20 cellular contexts compared by ENCODE assay signal in the genomic region with DNA sequence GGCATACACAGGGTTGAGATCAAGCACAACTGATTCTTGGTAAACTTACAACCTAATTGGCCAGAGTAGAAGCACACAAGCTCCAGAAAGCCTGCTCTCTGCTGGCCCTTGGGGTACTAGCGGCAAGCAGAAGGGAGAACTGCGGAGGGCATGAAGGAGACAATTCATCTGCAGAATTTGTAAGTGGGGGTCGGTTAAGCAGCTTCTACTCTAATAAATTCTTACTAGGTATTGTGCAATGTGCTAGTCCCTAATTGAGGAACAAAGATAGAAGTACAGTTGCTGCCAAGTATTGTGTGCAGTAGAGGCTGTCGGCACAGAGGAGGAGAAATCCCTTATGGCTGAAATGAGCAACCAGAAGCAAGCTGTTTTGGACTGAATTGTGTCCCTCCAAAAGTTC.
DNase-seq lines count a peak whose midpoint lies in the region; ATAC-seq, FAIRE-seq and TF ChIP-seq lines count a peak whose summit lies in the region.
"Had no signal": no experiment of that assay in that cellular context is flagged by ENCODE, and none has a peak within 500 bp of the region (broad histone marks: within the 10 kb centered on the region; RNA-seq: fewer than 3 reads in every experiment).

No MANE protein-coding gene starts in this region.

- no peak overlapping the region for H2AFZ ChIP-seq in GM23338

- H3K36me3 Mint-ChIP-seq in GM23338 (ENCODE audit: low read depth) (no peaks in the 10 kb centered on the region), endodermal cell (ENCODE audit: low read depth) (no peaks in the 10 kb centered on the region)
- H3K36me3 Mint-ChIP-seq: activated CD8-positive, alpha-beta memory T cell treated with anti-CD3 and anti-CD28 coated beads, Interleukin-2, amount 10 ng/mL, durations not matched to agents 7 days and 5 days had no signal

- H3K27ac ChIP-seq in GM23338 (ENCODE audit: low read depth) = no peak overlapping the region
- H3K27ac ChIP-seq in endodermal cell (ENCODE audit: low read depth, low read length) = no peak overlapping the region
- no peak overlapping the region for H3K27ac ChIP-seq in left lung
- H3K27ac ChIP-seq: coronary artery, thoracic aorta had no signal

- H3K9ac ChIP-seq in endodermal cell (ENCODE audit: extremely low read depth, low read length, poor library complexity, severe bottlenecking) = no peak overlapping the region

- H3K27ac Mint-ChIP-seq in GM23338 = no peak overlapping the region
- no peak overlapping the region for H3K27ac Mint-ChIP-seq in endodermal cell
- H3K27ac Mint-ChIP-seq: activated CD8-positive, alpha-beta memory T cell treated with anti-CD3 and anti-CD28 coated beads, Interleukin-2, amount 10 ng/mL, durations not matched to agents 7 days and 5 days had no signal

- H4K20me1 ChIP-seq in GM23338 (replicated peaks; ENCODE audit: insufficient read depth) = no peaks in the 10 kb centered on the region

- H3K27me3 Mint-ChIP-seq in GM23338 (ENCODE audit: insufficient read depth, low read depth, poor library complexity) = no peaks in the 10 kb centered on the region
- no peaks in the 10 kb centered on the region for H3K27me3 Mint-ChIP-seq in endodermal cell (ENCODE audit: insufficient read depth)

- DNase-seq in GM23338 (ENCODE audit: low spot score) = peak; percentile 45
- peak; percentile 5 for DNase-seq in NCI-H69 (lab: John Stamatoyannopoulos, UW)
- DNase-seq in endodermal cell = peak; percentile 56
- no peak for DNase-seq in left lung
- no peak for DNase-seq in medulla oblongata (ENCODE audit: extremely low spot score)
- no peak for DNase-seq in NCI-H510A treated with DMSO at 0.1 percent for 48 hours (lab: John Stamatoyannopoulos, UW)
- no peak for DNase-seq in RCC 7860 (ENCODE audit: low spot score)
- DNase-seq: activated CD4-positive, CD25-positive, alpha-beta regulatory T cell treated with anti-CD3 and anti-CD28 coated beads, Interleukin-2, amount 50 U/mL, for 72 hours; activated CD8-positive, alpha-beta memory T cell treated with anti-CD3 and anti-CD28 coated beads, Interleukin-2, amount 10 ng/mL, durations not matched to agents 7 days and 5 days; activated gamma-delta T cell; amygdala; C1 segment of cervical spinal cord; DMS79 treated with DMSO at 0.1 percent for 48 hours; kidney; NCI-H1105 treated with DMSO at 0.1 percent for 48 hours; SIG-M5; stimulated activated CD4-positive, alpha-beta T cell treated with anti-CD3 and anti-CD28 coated beads, Interleukin-4, amount 100 ng/mL, for 4 hours; T-helper 2 cell had no signal

- H3K9me3 ChIP-seq in endodermal cell (ENCODE audit: control insufficient read depth, low read length) = no peaks in the 10 kb centered on the region
- no peaks in the 10 kb centered on the region for H3K9me3 ChIP-seq in left lung
- H3K9me3 ChIP-seq: thoracic aorta had no signal

- no peaks in the 10 kb centered on the region for H3F3A ChIP-seq in GM23338 (replicated peaks; ENCODE audit: low read depth)

- no peaks in the 10 kb centered on the region for H3K9me2 ChIP-seq in GM23338 (ENCODE audit: insufficient read depth)

- H3K36me3 ChIP-seq in GM23338 (ENCODE audit: insufficient read depth) (no peaks in the 10 kb centered on the region), endodermal cell (ENCODE audit: control insufficient read depth, insufficient read depth, low read length) (no peaks in the 10 kb centered on the region), left lung (no peaks in the 10 kb centered on the region)
- H3K36me3 ChIP-seq: thoracic aorta had no signal

- peak; percentile 81 for ATAC-seq in GM23338
- ATAC-seq in left lung = peak; percentile 23
- ATAC-seq: activated CD8-positive, alpha-beta memory T cell treated with anti-CD3 and anti-CD28 coated beads, Interleukin-2, amount 10 ng/mL, durations not matched to agents 7 days and 5 days had no signal

- 0 out of 2 replicates have a peak, but pooled peaks cover under 1% of the 10 kb centered on the region for H3K4me1 ChIP-seq in GM23338 (ENCODE audit: insufficient read depth)
- H3K4me1 ChIP-seq in endodermal cell (ENCODE audit: control insufficient read depth, insufficient read depth, low read length) = peaks cover 2% of the 10 kb centered on the region
- H3K4me1 ChIP-seq in left lung = no peaks in the 10 kb centered on the region

- H3K4me3 Mint-ChIP-seq in GM23338 = no peak overlapping the region
- H3K4me3 Mint-ChIP-seq in endodermal cell = no peak overlapping the region
- H3K4me3 Mint-ChIP-seq: activated CD8-positive, alpha-beta memory T cell treated with anti-CD3 and anti-CD28 coated beads, Interleukin-2, amount 10 ng/mL, durations not matched to agents 7 days and 5 days had no signal

- intact Hi-C loops in left lung (cut with DNase I) = no loop called here

- peaks cover 4% of the 10 kb centered on the region; the same call in 1 of the 3 replicates for H3K4me1 Mint-ChIP-seq in GM23338
- H3K4me1 Mint-ChIP-seq in endodermal cell = no peaks in the 10 kb centered on the region
- H3K4me1 Mint-ChIP-seq: activated CD8-positive, alpha-beta memory T cell treated with anti-CD3 and anti-CD28 coated beads, Interleukin-2, amount 10 ng/mL, durations not matched to agents 7 days and 5 days had no signal

- H3K27me3 ChIP-seq in GM23338 (ENCODE audit: insufficient read depth) (no peaks in the 10 kb centered on the region), endodermal cell (ENCODE audit: control insufficient read depth, insufficient read depth, low read length, poor library complexity, severe bottlenecking) (no peaks in the 10 kb centered on the region), left lung (peaks cover 0 to 4% of the 10 kb centered on the region in 2 donors)

- no peaks in the 10 kb centered on the region for H3K79me2 ChIP-seq in GM23338 (replicated peaks; ENCODE audit: insufficient read depth)

- H3K4me3 ChIP-seq in GM23338 (no peak overlapping the region), endodermal cell (ENCODE audit: low read length) (no peak overlapping the region), left lung (no peak overlapping the region)
- H3K4me3 ChIP-seq: coronary artery, thoracic aorta had no signal

- H3K9me3 Mint-ChIP-seq in GM23338 (no peaks in the 10 kb centered on the region), endodermal cell (no peaks in the 10 kb centered on the region)

- H3K4me2 ChIP-seq in GM23338 = no peak overlapping the region

- TF ChIP-seq CTCF in GM23338 (conservative IDR thresholded peaks at IDR 0.05; ENCODE audit: low read depth in 2 of 2) (peak; percentile 35 to 54), endodermal cell (conservative IDR thresholded peaks at IDR 0.05) (peak; percentile 60), left lung (IDR thresholded peaks at IDR 0.05) (no peak)

- no peak for FAIRE-seq in RCC 7860 (lab: Jason Lieb, UNC)
- FAIRE-seq: kidney had no signal

- WGBS in endodermal cell (ENCODE audit: insufficient coverage in 1 of 2, insufficient read length in 1 of 2), 2 experiments = 90 to 100% methylated on average over 1 to 4 of the region's 4 CpGs

TF ChIP-seq in GM23338, 12 proteins besides CTCF, POLR2A, EP300 and RAD21:
- TF ChIP-seq POLR2AphosphoS5 (IDR thresholded peaks at IDR 0.05; ENCODE audit: low read depth) (no peak), ZNF331 (CRISPR knock-in tag; IDR thresholded peaks at IDR 0.05; ENCODE audit: low read depth) (no peak)

Comparison
In these comparisons a context has a peak if more than half of its experiments do, and no peak if none do; other contexts are left out.
1. DNase-seq: peak in GM23338 (single experiment), NCI-H69 (single experiment) and endodermal cell (single experiment); none in left lung (0 of 2), medulla oblongata (single experiment), NCI-H510A treated with DMSO at 0.1 percent for 48 hours (single experiment) and RCC 7860 (single experiment).
2. CTCF ChIP-seq: peak in GM23338 (2 of 2) and endodermal cell (single experiment); none in left lung (0 of 2).